Comparison of ENCODE assay signal across 8 cellular contexts in the genomic region with DNA sequence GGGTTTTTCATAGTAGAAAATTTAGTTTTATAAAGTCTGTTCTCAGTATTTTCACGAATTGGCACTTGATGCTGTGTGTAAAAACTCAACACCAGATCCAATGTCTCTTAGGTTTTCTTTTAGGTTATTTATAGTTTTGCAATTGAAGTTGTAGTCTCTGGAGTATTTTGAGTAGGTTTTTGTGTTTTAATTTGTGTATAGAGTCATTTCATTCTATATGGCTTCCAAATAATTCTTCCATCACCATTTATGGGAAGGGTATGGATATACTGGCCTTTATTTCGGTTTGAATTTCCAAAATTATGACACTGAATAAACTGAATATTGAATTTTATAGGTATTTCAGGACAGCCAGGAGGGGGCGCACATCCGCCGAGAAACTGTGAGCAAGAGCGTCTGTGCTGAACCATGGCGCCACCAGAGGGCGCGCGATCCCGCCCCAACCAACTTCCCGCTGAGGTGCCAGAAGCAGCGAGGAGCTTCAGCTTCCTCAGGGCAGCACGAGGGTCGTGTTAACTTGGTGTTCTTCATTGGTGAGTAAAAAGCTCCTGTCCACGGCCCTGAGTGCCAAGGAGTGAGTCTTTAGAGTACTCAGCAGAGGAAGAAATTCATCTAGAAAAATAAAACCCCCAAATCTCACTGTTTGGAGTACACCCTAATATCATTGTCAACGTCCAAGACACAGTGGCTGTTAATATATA.
DNase-seq lines count a peak whose midpoint lies in the region; ATAC-seq and TF ChIP-seq lines count a peak whose summit lies in the region.
"Not testable (repeated sequence)": the region's sequence is repeated elsewhere in the genome, so short reads cannot be mapped to it uniquely, and the experiment has no call there.

No MANE protein-coding gene starts in this region.

- DNase-seq in CMK (ENCODE audit: low read depth) (peak; percentile 54), KBM-7 (peak; percentile 62), WTC11 (ENCODE audit: low spot score) (peak; percentile 84), left lobe of liver (ENCODE audit: low spot score) (peak; percentile 58)
- peak; percentile 74 for DNase-seq in activated naive CD4-positive, alpha-beta T cell treated with Interleukin-2 at 50 U/mL for 16 hours
- DNase-seq in epithelial cell of esophagus (ENCODE audit: low read depth); retinal pigment epithelial cell (ENCODE audit: low read depth): not testable (repeated sequence)
- DNase-seq in stimulated activated CD8-positive, alpha-beta memory T cell treated with anti-CD3 and anti-CD28 coated beads, Interleukin-7, amount 100 ng/mL, for 1 hour (ENCODE audit: low read depth in 2 of 2) = peak; percentile 41 to 50

- H3K4me3 Mint-ChIP-seq in WTC11 = not testable (repeated sequence)

- H3K4me1 Mint-ChIP-seq in WTC11 = not testable (repeated sequence)

- CTCF ChIA-PET in WTC11 (lab: Charles Lee) = not testable (repeated sequence)

- in situ Hi-C loops in KBM-7 (cut with MboI; ENCODE audit: low pct_unique_long_range_greater_than_20kb, low sequenced_read_pairs) = not testable (repeated sequence)

- not testable (repeated sequence) for H3K27ac Mint-ChIP-seq in WTC11

- H3K4me3 ChIP-seq in epithelial cell of esophagus (ENCODE audit: low read length); retinal pigment epithelial cell (ENCODE audit: low read length): not testable (repeated sequence)

- not testable (repeated sequence) for H3K27me3 Mint-ChIP-seq in WTC11 (ENCODE audit: low read depth)

- POLR2A ChIA-PET in WTC11 (lab: Charles Lee) = not testable (repeated sequence)

- TF ChIP-seq CTCF in WTC11 (IDR thresholded peaks at IDR 0.05) (peak; percentile 91), epithelial cell of esophagus (IDR thresholded peaks at IDR 0.05; ENCODE audit: insufficient read depth, low read depth, low read length, missing control alignments) (peak; percentile 53), retinal pigment epithelial cell (conservative IDR thresholded peaks at IDR 0.05; ENCODE audit: low read depth, low read length) (peak; percentile 36)

- not testable (repeated sequence) for ATAC-seq in WTC11, left lobe of liver

- peaks cover 29% of the 10 kb centered on the region for H3K36me3 Mint-ChIP-seq in WTC11

- not testable (repeated sequence) for H3K9me3 Mint-ChIP-seq in WTC11

Comparison
In these comparisons a context has a peak if more than half of its experiments do, and no peak if none do; other contexts are left out.
1. CTCF ChIP-seq: peak in every context shown above with its lines; median percentile 91 in WTC11; 53 in epithelial cell of esophagus; 36 in retinal pigment epithelial cell.